In genomic region chr7:55441668-55442305, GRCh38 we compare ENCODE assay signal across 14 cellular contexts.
DNase-seq lines count a peak whose midpoint lies in the region; ATAC-seq and TF ChIP-seq lines count a peak whose summit lies in the region.
"Had no signal": no experiment of that assay in that cellular context is flagged by ENCODE, and none has a peak within 500 bp of the region (broad histone marks: within the 10 kb centered on the region; RNA-seq: fewer than 3 reads in every experiment).

No MANE protein-coding gene starts in this region.

- H3K4me3 ChIP-seq in AG09309 (ENCODE audit: control insufficient read depth, low read depth, low read length) = no peak overlapping the region

- no peak for TF ChIP-seq CTCF in AG09309 (IDR thresholded peaks at IDR 0.05; ENCODE audit: control insufficient read depth, insufficient read depth, low read depth, low read length, missing control alignments)

- DNase-seq in AG09309 (ENCODE audit: low read depth) = peak; percentile 60
- DNase-seq in HCEC 1CT = peak; percentile 89
- peak; percentile 52 for DNase-seq in astrocyte of the hippocampus (ENCODE audit: low read depth, low spot score)
- DNase-seq in kidney tubule cell (ENCODE audit: low spot score) = peak; percentile 74
- no peak for DNase-seq in activated naive CD4-positive, alpha-beta T cell treated with anti-CD3 and anti-CD28 coated beads, Interleukin-2, amount 50 U/mL, for 16 hours
- no peak for DNase-seq in dermis blood vessel endothelial cell
- DNase-seq in activated T-cell treated with anti-CD3 and anti-CD28 coated beads for 4 hours = no peak
- DNase-seq: activated CD8-positive, alpha-beta memory T cell treated with anti-CD3 and anti-CD28 coated beads, Interleukin-2, amount 50 U/mL, for 48 hours; CD8-positive, alpha-beta T cell; endodermal cell; mesendoderm; NCI-H82 had no signal

- no peak for ATAC-seq in HG02623 (IDR thresholded peaks at IDR 0.05; ENCODE audit: unreplicated experiment)
- ATAC-seq: CD8-positive, alpha-beta T cell; Right ventricle myocardium inferior had no signal

Comparison
In these comparisons a context has a peak if more than half of its experiments do, and no peak if none do; other contexts are left out.
1. DNase-seq: peak in AG09309 (single experiment), HCEC 1CT (single experiment), astrocyte of the hippocampus (single experiment) and kidney tubule cell (single experiment); none in activated naive CD4-positive, alpha-beta T cell treated with anti-CD3 and anti-CD28 coated beads, Interleukin-2, amount 50 U/mL, for 16 hours (single experiment), dermis blood vessel endothelial cell (single experiment) and activated T-cell treated with anti-CD3 and anti-CD28 coated beads for 4 hours (single experiment).